Comparison of ENCODE assay signal across 16 cellular contexts in the genomic region with DNA sequence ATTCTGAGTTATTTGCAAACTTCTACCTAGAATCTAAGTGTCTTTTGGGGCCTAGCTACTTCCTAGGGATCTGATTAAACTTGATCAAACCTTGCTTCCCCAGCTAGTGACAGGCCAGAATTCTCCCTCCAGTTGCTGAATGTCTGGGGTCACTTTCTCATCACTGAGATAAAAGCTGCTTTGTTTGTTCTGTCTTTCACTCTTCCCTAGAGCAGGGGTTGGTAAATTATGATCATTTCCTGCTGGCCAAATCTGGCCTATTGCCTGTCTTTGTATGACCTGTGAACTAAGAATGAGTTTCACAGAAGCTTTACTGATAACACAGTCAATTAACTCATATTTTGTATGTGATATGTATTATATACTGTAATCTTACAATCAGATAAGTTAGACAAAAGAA.
"Had no signal": no experiment of that assay in that cellular context is flagged by ENCODE, and none has a peak within 500 bp of the region (broad histone marks: within the 10 kb centered on the region; RNA-seq: fewer than 3 reads in every experiment).

No MANE protein-coding gene starts in this region.

- H3K4me1 Mint-ChIP-seq: activated CD4-positive, alpha-beta T cell treated with anti-CD3 and anti-CD28 coated beads, Interleukin-2, amount 10 ng/mL, durations not matched to agents 7 days and 5 days; activated naive CD8-positive, alpha-beta T cell treated with anti-CD3 and anti-CD28 coated beads, Interleukin-2, amount 10 ng/mL, durations not matched to agents 7 days and 5 days; memory B cell had no signal

- FAIRE-seq: islet of Langerhans had no signal

- H3K27ac ChIP-seq: brain microvascular endothelial cell, dorsolateral prefrontal cortex, left lung, spleen, suprapubic skin had no signal

- H3K4me1 ChIP-seq: left lung, spleen had no signal

- H3K36me3 Mint-ChIP-seq: activated naive CD8-positive, alpha-beta T cell treated with anti-CD3 and anti-CD28 coated beads, Interleukin-2, amount 10 ng/mL, durations not matched to agents 7 days and 5 days; memory B cell had no signal

- DNase-seq: activated CD4-positive, alpha-beta T cell treated with anti-CD3 and anti-CD28 coated beads, Interleukin-2, amount 10 ng/mL, durations not matched to agents 7 days and 5 days; activated CD4-positive, CD25-positive, alpha-beta regulatory T cell; activated naive CD8-positive, alpha-beta T cell treated with anti-CD3 and anti-CD28 coated beads, Interleukin-2, amount 10 ng/mL, durations not matched to agents 7 days and 5 days; anterior cingulate cortex; brain microvascular endothelial cell; cerebellar nuclear complex; dorsolateral prefrontal cortex; left lung; spleen; trophoblast cell had no signal

- H3K9me3 Mint-ChIP-seq: activated CD4-positive, alpha-beta T cell treated with anti-CD3 and anti-CD28 coated beads, Interleukin-2, amount 10 ng/mL, durations not matched to agents 7 days and 5 days; activated naive CD8-positive, alpha-beta T cell treated with anti-CD3 and anti-CD28 coated beads, Interleukin-2, amount 10 ng/mL, durations not matched to agents 7 days and 5 days; activated T-helper 1 cell treated with anti-CD3 and anti-CD28 coated beads, Interleukin-12 subunit alpha, Interleukin-12 subunit beta, Interleukin-2, Interleukin-4 antibody, amounts not matched to agents 30 ng/mL and 10 ng/mL and 1 ng/mL, durations not matched to agents 14 hours and 24 hours and 36 hours; memory B cell; stimulated activated naive CD8-positive, alpha-beta T cell treated with anti-CD3 and anti-CD28 coated beads, Interleukin-15, Interleukin-2, amounts not matched to agents 100 ng/mL and 50 ng/mL, for 24 hours had no signal

- ATAC-seq: left lung, sciatic nerve had no signal

- H3K27ac Mint-ChIP-seq: activated CD4-positive, alpha-beta T cell treated with anti-CD3 and anti-CD28 coated beads, Interleukin-2, amount 10 ng/mL, durations not matched to agents 7 days and 5 days; activated naive CD8-positive, alpha-beta T cell treated with anti-CD3 and anti-CD28 coated beads, Interleukin-2, amount 10 ng/mL, durations not matched to agents 7 days and 5 days; activated T-helper 1 cell treated with anti-CD3 and anti-CD28 coated beads, Interleukin-12 subunit alpha, Interleukin-12 subunit beta, Interleukin-2, Interleukin-4 antibody, amounts not matched to agents 30 ng/mL and 10 ng/mL and 1 ng/mL, durations not matched to agents 14 hours and 24 hours and 36 hours; memory B cell; stimulated activated naive CD8-positive, alpha-beta T cell treated with anti-CD3 and anti-CD28 coated beads, Interleukin-15, Interleukin-2, amounts not matched to agents 100 ng/mL and 50 ng/mL, for 24 hours had no signal

- H3K9me3 ChIP-seq: left lung, spleen, suprapubic skin had no signal

- H3K27me3 ChIP-seq: brain microvascular endothelial cell, dorsolateral prefrontal cortex, left lung, spleen, suprapubic skin had no signal

- H3K36me3 ChIP-seq: brain microvascular endothelial cell, left lung, spleen, suprapubic skin had no signal

- H3K4me3 ChIP-seq: dorsolateral prefrontal cortex, left lung, spleen, suprapubic skin had no signal

- H3K4me3 Mint-ChIP-seq: activated CD4-positive, alpha-beta T cell treated with anti-CD3 and anti-CD28 coated beads, Interleukin-2, amount 10 ng/mL, durations not matched to agents 7 days and 5 days; activated naive CD8-positive, alpha-beta T cell treated with anti-CD3 and anti-CD28 coated beads, Interleukin-2, amount 10 ng/mL, durations not matched to agents 7 days and 5 days; activated T-helper 1 cell treated with anti-CD3 and anti-CD28 coated beads, Interleukin-12 subunit alpha, Interleukin-12 subunit beta, Interleukin-2, Interleukin-4 antibody, amounts not matched to agents 30 ng/mL and 10 ng/mL and 1 ng/mL, durations not matched to agents 14 hours and 24 hours and 36 hours; memory B cell; stimulated activated naive CD8-positive, alpha-beta T cell treated with anti-CD3 and anti-CD28 coated beads, Interleukin-15, Interleukin-2, amounts not matched to agents 100 ng/mL and 50 ng/mL, for 24 hours had no signal

- H3K27me3 Mint-ChIP-seq: activated CD4-positive, alpha-beta T cell treated with anti-CD3 and anti-CD28 coated beads, Interleukin-2, amount 10 ng/mL, durations not matched to agents 7 days and 5 days; activated naive CD8-positive, alpha-beta T cell treated with anti-CD3 and anti-CD28 coated beads, Interleukin-2, amount 10 ng/mL, durations not matched to agents 7 days and 5 days; memory B cell; stimulated activated naive CD8-positive, alpha-beta T cell treated with anti-CD3 and anti-CD28 coated beads, Interleukin-15, Interleukin-2, amounts not matched to agents 100 ng/mL and 50 ng/mL, for 24 hours had no signal
